In genomic region chr22:43281400-43281799, GRCh38 we compare ENCODE assay signal across 19 cellular contexts.
"Had no signal": no experiment of that assay in that cellular context is flagged by ENCODE, and none has a peak within 500 bp of the region (broad histone marks: within the 10 kb centered on the region; RNA-seq: fewer than 3 reads in every experiment).

No MANE protein-coding gene starts in this region.

- H3K36me3 ChIP-seq: SJSA1 had no signal

- DNase-seq: KBM-7, MV-4-11, NCI-H1048, NCI-H1105, NCI-H1417, NCI-H1436 treated with DMSO at 0.1 percent for 48 hours, NCI-H1694, NCI-H187 treated with DMSO at 0.1 percent for 48 hours, NCI-H2029 treated with DMSO at 0.1 percent for 48 hours, NCI-H2171 treated with DMSO at 0.1 percent for 48 hours, NCI-H524, NCI-H526 treated with DMSO at 0.1 percent for 48 hours, NCI-H774, Right ventricle myocardium superior, RPMI8226, SIG-M5 had no signal

- H3K4me1 ChIP-seq: SJSA1 had no signal

- H3K27ac ChIP-seq: HL-60, SJSA1, SK-N-MC had no signal

- H3K9me3 ChIP-seq: SJSA1 had no signal

- H3K4me3 ChIP-seq: SJSA1, SK-N-MC had no signal
